In genomic region chr2:178279636-178280035, GRCh38 we compare ENCODE assay signal across 14 cellular contexts.
DNase-seq lines count a peak whose midpoint lies in the region; ATAC-seq and TF ChIP-seq lines count a peak whose summit lies in the region.
"Had no signal": no experiment of that assay in that cellular context is flagged by ENCODE, and none has a peak within 500 bp of the region (broad histone marks: within the 10 kb centered on the region; RNA-seq: fewer than 3 reads in every experiment).

No MANE protein-coding gene starts in this region.

- no peak overlapping the region for H2AK5ac ChIP-seq in H9 (ENCODE audit: insufficient read length, low read length)

- no peaks in the 10 kb centered on the region for H3K79me1 ChIP-seq in H9 (ENCODE audit: insufficient read depth, low read depth, low read length, poor library complexity, severe bottlenecking)

- H3T11ph ChIP-seq in H9 (ENCODE audit: low read length), result no peak overlapping the region

- H3K27me3 Mint-ChIP-seq in H9 (ENCODE audit: low read depth), result no peaks in the 10 kb centered on the region

- no peak overlapping the region for H4K8ac ChIP-seq in H9 (replicated peaks; ENCODE audit: insufficient read length, low read depth, low read length)

- no peak overlapping the region for H4K91ac ChIP-seq in H9 (ENCODE audit: insufficient read length, low read depth, low read length)

- H3K18ac ChIP-seq in H9 (ENCODE audit: insufficient read length, low read depth, low read length), result no peak overlapping the region

- DNase-seq in H9, result no peak
- no peak for DNase-seq in RWPE2 (ENCODE audit: low spot score)
- DNase-seq in foreskin keratinocyte, result no peak
- no peak for DNase-seq in osteoblast (ENCODE audit: insufficient read length, low spot score, missing footprints)
- no peak for DNase-seq in NCI-H1048 (lab: John Stamatoyannopoulos, UW)
- no peak for DNase-seq in NCI-H2171 (lab: John Stamatoyannopoulos, UW)
- no peak for DNase-seq in stimulated activated CD4-positive, alpha-beta T cell treated with anti-CD3 and anti-CD28 coated beads, Interleukin-12 subunit alpha, Interleukin-12 subunit beta, amount 100 ng/mL, for 4 hours
- no peak for DNase-seq in SW 1271 (lab: John Stamatoyannopoulos, UW)
- DNase-seq: DMS79, NCI-H510A, SHP77 treated with DMSO at 0.1 percent for 48 hours had no signal

- H3K27ac Mint-ChIP-seq in H9, result no peak overlapping the region
- H3K27ac Mint-ChIP-seq: GM23338 had no signal

- H3K27me3 ChIP-seq in H9 (ENCODE audit: insufficient read depth, low read length) (no peaks in the 10 kb centered on the region), RWPE2 (ENCODE audit: insufficient read depth, poor library complexity, severe bottlenecking) (no peaks in the 10 kb centered on the region), foreskin keratinocyte (no peaks in the 10 kb centered on the region), osteoblast (ENCODE audit: insufficient read depth, low read length) (no peaks in the 10 kb centered on the region)

- H3K9me3 ChIP-seq in H9 (ENCODE audit: control insufficient read depth, low read depth, low read length), result no peaks in the 10 kb centered on the region
- no peaks in the 10 kb centered on the region for H3K9me3 ChIP-seq in RWPE2 (ENCODE audit: severe bottlenecking)
- no peaks in the 10 kb centered on the region for H3K9me3 ChIP-seq in osteoblast (ENCODE audit: low read depth, low read length)

- H3K36me3 ChIP-seq in RWPE2 (ENCODE audit: low read depth) (no peaks in the 10 kb centered on the region), osteoblast (ENCODE audit: insufficient read depth, low read length) (no peaks in the 10 kb centered on the region)

- no peaks in the 10 kb centered on the region; a peak in 1 of 5 replicates for H3K9me3 Mint-ChIP-seq in H9
- H3K9me3 Mint-ChIP-seq: GM23338 had no signal

- H3K23ac ChIP-seq in H9 (ENCODE audit: insufficient read length, low read depth, low read length), result no peak overlapping the region

- no peak overlapping the region for H3K4ac ChIP-seq in H9 (ENCODE audit: low read depth, low read length)

- H3K4me2 ChIP-seq in H9 (ENCODE audit: insufficient read depth, insufficient read length, low read length), result no peak overlapping the region
- peak overlapping the region; percentile 19 for H3K4me2 ChIP-seq in osteoblast (ENCODE audit: insufficient read depth, low read length)
- H3K4me2 ChIP-seq: GM23338 had no signal

- no peak overlapping the region for H2BK15ac ChIP-seq in H9 (ENCODE audit: low read depth, low read length)

- no peak overlapping the region for H2BK20ac ChIP-seq in H9 (ENCODE audit: low read depth, low read length, poor library complexity, severe bottlenecking)

- ATAC-seq in RWPE2 (ENCODE audit: low read depth), result no peak
- peak; percentile 12 for ATAC-seq in foreskin keratinocyte
- ATAC-seq: GM23338 had no signal

- no peak overlapping the region for H3K9ac ChIP-seq in H9 (ENCODE audit: extremely low read depth, insufficient read length, low read length)

- H3K4me1 ChIP-seq in H9 (ENCODE audit: insufficient read depth, low read length) (peaks cover 8% of the 10 kb centered on the region; the same call in 1 of the 2 replicates), RWPE2 (ENCODE audit: insufficient read depth, poor library complexity, severe bottlenecking) (peaks cover 41% of the 10 kb centered on the region), foreskin keratinocyte (peaks cover 14% of the 10 kb centered on the region), osteoblast (ENCODE audit: insufficient read depth, low read length) (peaks cover 23% of the 10 kb centered on the region)

- no peaks in the 10 kb centered on the region for H4K20me1 ChIP-seq in H9 (ENCODE audit: control insufficient read depth, insufficient read depth, insufficient read length)
- no peaks in the 10 kb centered on the region for H4K20me1 ChIP-seq in osteoblast (ENCODE audit: insufficient read depth, low read length)

- no peak overlapping the region for H3K4me3 Mint-ChIP-seq in H9
- H3K4me3 Mint-ChIP-seq: CD4-positive, CD25-positive, alpha-beta regulatory T cell; GM23338 had no signal

- no peaks in the 10 kb centered on the region for H3K36me3 Mint-ChIP-seq in H9 (ENCODE audit: insufficient read depth in 1 of 3, low read depth in 3 of 3)
- H3K36me3 Mint-ChIP-seq: CD4-positive, CD25-positive, alpha-beta regulatory T cell had no signal

- H3K4me3 ChIP-seq in RWPE2 (ENCODE audit: severe bottlenecking) (no peak overlapping the region), osteoblast (ENCODE audit: insufficient read depth, low read length) (no peak overlapping the region)
- H3K4me3 ChIP-seq: GM23338 had no signal

- H3K4me1 Mint-ChIP-seq in H9, result peaks cover 20 to 22% of the 10 kb centered on the region in 2 experiments
- H3K4me1 Mint-ChIP-seq: CD4-positive, CD25-positive, alpha-beta regulatory T cell had no signal

- no peak for TF ChIP-seq CTCF in H9 (conservative IDR thresholded peaks at IDR 0.05)
- TF ChIP-seq CTCF in RWPE2 (IDR thresholded peaks at IDR 0.05; ENCODE audit: poor library complexity, severe bottlenecking), result no peak
- no peak for TF ChIP-seq CTCF in foreskin keratinocyte (conservative IDR thresholded peaks at IDR 0.05)
- no peak for TF ChIP-seq CTCF in osteoblast (IDR thresholded peaks at IDR 0.05; ENCODE audit: extremely low read depth, low read depth, low read length)

- H3K56ac ChIP-seq in H9 (ENCODE audit: insufficient read length, low read depth, low read length), result no peak overlapping the region

- H4K5ac ChIP-seq in H9 (ENCODE audit: insufficient read length, low read depth, low read length), result no peak overlapping the region

- H2BK120ac ChIP-seq in H9 (ENCODE audit: low read depth, low read length, poor library complexity, severe bottlenecking), result no peak overlapping the region

- H2BK12ac ChIP-seq in H9 (ENCODE audit: insufficient read length, low read depth, low read length), result no peak overlapping the region

- no peak overlapping the region for H3K27ac ChIP-seq in H9 (ENCODE audit: insufficient read length, low read depth, low read length)
- H3K27ac ChIP-seq in RWPE2 (ENCODE audit: poor library complexity, severe bottlenecking), result peak overlapping the region; percentile 50
- H3K27ac ChIP-seq in foreskin keratinocyte, result no peak overlapping the region
- H3K27ac ChIP-seq in osteoblast (ENCODE audit: low read depth, low read length), result peak overlapping the region; percentile 52
- H3K27ac ChIP-seq: HL-60 had no signal

- WGBS in H9 (ENCODE audit: extremely low coverage, insufficient read length, low lambda C conversion rate), result no CpG with 5 or more reads among the region's 10 CpGs

- no peaks in the 10 kb centered on the region for H3K23me2 ChIP-seq in H9 (ENCODE audit: insufficient read length, low read depth, low read length, poor library complexity, severe bottlenecking)

- H3K14ac ChIP-seq in H9 (ENCODE audit: insufficient read depth, low read length), result no peak overlapping the region

- H3K79me2 ChIP-seq in H9 (ENCODE audit: insufficient read depth, low read length) (no peaks in the 10 kb centered on the region), osteoblast (ENCODE audit: insufficient read depth, low read length) (no peaks in the 10 kb centered on the region)

- H2AFZ ChIP-seq in H9 (ENCODE audit: low read length), result no peak overlapping the region
- H2AFZ ChIP-seq in osteoblast (ENCODE audit: low read length), result no peak overlapping the region
- H2AFZ ChIP-seq: GM23338 had no signal

- peak overlapping the region; percentile 27 for H2BK5ac ChIP-seq in H9 (ENCODE audit: insufficient read length, low read length)

Comparison
In these comparisons a context has a peak if more than half of its experiments do, and no peak if none do; other contexts are left out.
1. H3K27ac ChIP-seq: peak in RWPE2 (single experiment) and osteoblast (single experiment); none in H9 (single experiment) and foreskin keratinocyte (single experiment).